Comparison of ENCODE assay signal across 8 cellular contexts in the genomic region with DNA sequence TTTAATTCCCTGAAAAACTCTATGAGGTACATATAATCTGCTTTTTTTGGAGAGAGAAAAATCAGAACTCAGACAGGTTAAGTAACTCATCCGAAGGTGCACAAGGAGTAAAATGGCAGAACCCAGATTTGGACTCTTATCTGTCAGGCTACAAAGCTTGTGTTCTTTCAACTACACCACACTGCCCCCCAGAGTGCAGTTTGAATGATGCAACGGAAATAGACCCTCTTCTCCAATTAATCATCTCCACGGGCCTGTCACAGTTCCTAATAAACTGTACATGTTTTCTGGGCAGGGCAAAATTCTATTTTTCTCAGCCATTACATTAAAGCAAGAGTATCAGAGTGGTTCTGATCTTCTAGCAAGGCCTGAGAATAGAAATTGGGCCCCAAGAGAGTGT. TPM values are rescaled to one million over a fixed set of nuclear protein-coding genes. Genes with fewer than 3 reads are reported as not detected.
DNase-seq lines count a peak whose midpoint lies in the region; ATAC-seq and TF ChIP-seq lines count a peak whose summit lies in the region.

No MANE protein-coding gene starts in this region.

- peak; percentile 61 for ATAC-seq in GM19455 (IDR thresholded peaks at IDR 0.05; ENCODE audit: unreplicated experiment)
- no peak for ATAC-seq in Panc1
- no peak for ATAC-seq in HG03095 (IDR thresholded peaks at IDR 0.05; ENCODE audit: unreplicated experiment)
- ATAC-seq in activated T-helper 17 cell treated with anti-CD3 and anti-CD28 coated beads, Interleukin-2, amount 50 U/mL, for 72 hours (replicated peaks), result no peak

- intact Hi-C loops in Panc1 (cut with micrococcal nuclease; ENCODE audit: unreplicated experiment), result loop anchor here (5.0 to 10.0 kb wide), 5 partner anchors 182 to 992 kb away; a partner anchor contains a TSS

- H3K4me3 ChIP-seq in Panc1 (ENCODE audit: low read depth in 2 of 2, low read length in 2 of 2) (no peak overlapping the region), iPS DF 6.9 (ENCODE audit: low read length) (no peak overlapping the region)

- no peaks in the 10 kb centered on the region for H3K4me1 Mint-ChIP-seq in activated T-helper 17 cell treated with anti-CD3 and anti-CD28 coated beads, Interleukin-2, amount 50 U/mL, for 72 hours

- CTCF ChIA-PET in Panc1 (lab: Charles Lee), result no interaction called here

- peak; percentile 59 for TF ChIP-seq CTCF in Panc1 (IDR thresholded peaks at IDR 0.05)

- H3K27ac ChIP-seq in Panc1 (ENCODE audit: low read length) (no peak overlapping the region), iPS DF 6.9 (ENCODE audit: low read length) (no peak overlapping the region)

- H3K9me3 ChIP-seq in Panc1 (ENCODE audit: control insufficient read depth, insufficient read depth, low read depth, low read length) (no peaks in the 10 kb centered on the region), iPS DF 6.9 (ENCODE audit: control insufficient read depth, insufficient read depth, low read length) (no peaks in the 10 kb centered on the region)

- H3K27me3 ChIP-seq in Panc1 (ENCODE audit: control insufficient read depth, insufficient read depth, low read length) (no peaks in the 10 kb centered on the region; the same call in 1 of the 2 replicates), iPS DF 6.9 (ENCODE audit: control insufficient read depth, insufficient read depth, low read length) (no peaks in the 10 kb centered on the region)

- peak; percentile 19 for DNase-seq in DMS153 treated with DMSO at 0.1 percent for 48 hours (lab: John Stamatoyannopoulos, UW; ENCODE audit: unreplicated experiment)
- peak; percentile 56 for DNase-seq in KBM-7
- DNase-seq in Panc1 (ENCODE audit: low read depth, low spot score), result no peak
- peak; percentile 11 for DNase-seq in iPS DF 6.9 (ENCODE audit: low read depth, low spot score)
- no peak for DNase-seq in NCI-H2196 treated with DMSO at 0.1 percent for 48 hours (lab: John Stamatoyannopoulos, UW; ENCODE audit: unreplicated experiment)

- in situ Hi-C loops in KBM-7 (cut with MboI; ENCODE audit: low pct_unique_long_range_greater_than_20kb, low sequenced_read_pairs), result no loop called here
- in situ Hi-C loops in Panc1 (cut with HindIII; ENCODE audit: low pct_unique_long_range_greater_than_20kb, low sequenced_read_pairs), result no loop called here

- H3K36me3 Mint-ChIP-seq in activated T-helper 17 cell treated with anti-CD3 and anti-CD28 coated beads, Interleukin-2, amount 50 U/mL, for 72 hours (ENCODE audit: low read depth), result no peaks in the 10 kb centered on the region

- peaks cover 7% of the 10 kb centered on the region for H3K27me3 Mint-ChIP-seq in activated T-helper 17 cell treated with anti-CD3 and anti-CD28 coated beads, Interleukin-2, amount 50 U/mL, for 72 hours

- H3K4me3 Mint-ChIP-seq in activated T-helper 17 cell treated with anti-CD3 and anti-CD28 coated beads, Interleukin-2, amount 50 U/mL, for 72 hours, result no peak overlapping the region

- no CpG with 5 or more reads among the region's 3 CpGs for WGBS in iPS DF 6.9 (ENCODE audit: insufficient coverage, insufficient read length)

- no peak overlapping the region for H3K27ac Mint-ChIP-seq in activated T-helper 17 cell treated with anti-CD3 and anti-CD28 coated beads, Interleukin-2, amount 50 U/mL, for 72 hours

- POLR2A ChIA-PET in Panc1 (lab: Charles Lee), result no interaction called here

- H3K9me3 Mint-ChIP-seq in activated T-helper 17 cell treated with anti-CD3 and anti-CD28 coated beads, Interleukin-2, amount 50 U/mL, for 72 hours, result no peaks in the 10 kb centered on the region

- BruUV-seq in Panc1 (replicated peaks; lab: Mats Ljungman, UMichigan), result no TSS peak

- H3K36me3 ChIP-seq in Panc1 (ENCODE audit: control insufficient read depth, insufficient read depth, low read length), result no peaks in the 10 kb centered on the region
- H3K36me3 ChIP-seq in iPS DF 6.9 (ENCODE audit: control insufficient read depth, insufficient read depth, low read length), result no peaks in the 10 kb centered on the region

- H3K4me1 ChIP-seq in Panc1 (ENCODE audit: control insufficient read depth, insufficient read depth, low read length) (no peaks in the 10 kb centered on the region), iPS DF 6.9 (ENCODE audit: control insufficient read depth, insufficient read depth, low read length) (no peaks in the 10 kb centered on the region)

RNA-seq across cellular contexts. Expression of a gene that starts 35.3 kb away (rescaled TPM):
- total RNA-seq in Panc1 (2021; ENCODE audit: unreplicated experiment), result 0.13 TPM
- polyA plus RNA-seq in Panc1 (2012; ENCODE audit: insufficient read length), result not detected
- total RNA-seq in activated T-helper 17 cell treated with anti-CD3 and anti-CD28 coated beads, Interleukin-2, amount 50 U/mL, for 72 hours, result not detected

Comparison
In these comparisons a context has a peak if more than half of its experiments do, and no peak if none do; other contexts are left out.
1. DNase-seq: peak in DMS153 treated with DMSO at 0.1 percent for 48 hours (single experiment), KBM-7 (single experiment) and iPS DF 6.9 (single experiment); none in Panc1 (single experiment) and NCI-H2196 treated with DMSO at 0.1 percent for 48 hours (single experiment).